In genomic region chr15:40029979-40030893, GRCh38 we compare ENCODE assay signal across 8 cellular contexts. TPM values are rescaled to one million over a fixed set of nuclear protein-coding genes. Genes with fewer than 3 reads are reported as not detected.
A peak's percentile ranks its signal among the peaks of the same experiment; 100 is the strongest.
DNase-seq lines count a peak whose midpoint lies in the region; ATAC-seq and TF ChIP-seq lines count a peak whose summit lies in the region.

No MANE protein-coding gene starts in this region.

- H3K36me3 ChIP-seq in GM06990 (ENCODE audit: control insufficient read depth, insufficient read depth, low read length) (peaks cover 11% of the 10 kb centered on the region), trophoblast cell (ENCODE audit: control insufficient read depth in 1 of 2, insufficient read depth in 2 of 2, low read length in 2 of 2) (peaks cover 15 to 42% of the 10 kb centered on the region in 2 experiments)

- H4K8ac ChIP-seq in trophoblast cell (ENCODE audit: low read depth, low read length), result no peak overlapping the region

- no peak overlapping the region for H3K27ac ChIP-seq in trophoblast cell (ENCODE audit: low read depth, low read length)

- H3K79me1 ChIP-seq in trophoblast cell (ENCODE audit: low read length), result no peaks in the 10 kb centered on the region

- no peak overlapping the region for H3K23ac ChIP-seq in trophoblast cell (ENCODE audit: low read length)

- H3K9me3 ChIP-seq in trophoblast cell (ENCODE audit: insufficient read depth, low read depth, low read length), result no peaks in the 10 kb centered on the region

- H3K27me3 ChIP-seq in GM06990 (replicated peaks; ENCODE audit: control insufficient read depth, insufficient read depth, low read length) (no peaks in the 10 kb centered on the region), trophoblast cell (ENCODE audit: insufficient read depth, low read length) (no peaks in the 10 kb centered on the region)

- no peak for ATAC-seq in GM19452 (IDR thresholded peaks at IDR 0.05; ENCODE audit: unreplicated experiment)

- peak overlapping the region; percentile 9 for H3K9ac ChIP-seq in trophoblast cell (ENCODE audit: low read length)

- no peak overlapping the region for H3K4ac ChIP-seq in trophoblast cell (ENCODE audit: low read depth, low read length)

- no peak overlapping the region for H2AK5ac ChIP-seq in trophoblast cell (ENCODE audit: low read length)

- DNase-seq in GM06990 (ENCODE audit: extremely low read depth, insufficient read length) (no peak), NAMALWA (ENCODE audit: low spot score) (peak; percentile 34), epithelial cell of proximal tubule (ENCODE audit: low read depth) (no peak), trophoblast cell (peak in 1 of 2 donors; percentile 73), 8988T (no peak), NCI-H1092 (lab: John Stamatoyannopoulos, UW) (no peak), activated gamma-delta T cell (lab: John Stamatoyannopoulos, UW) (no peak)

- H4K12ac ChIP-seq in trophoblast cell (ENCODE audit: low read depth, low read length), result no peak overlapping the region

- H3K4me3 ChIP-seq in GM06990 (replicated peaks; ENCODE audit: low read depth, low read length) (no peak overlapping the region), epithelial cell of proximal tubule (ENCODE audit: low read depth, low read length) (no peak overlapping the region), trophoblast cell (ENCODE audit: low read depth, low read length) (no peak overlapping the region)

- no peaks in the 10 kb centered on the region for H3K4me1 ChIP-seq in trophoblast cell (ENCODE audit: control insufficient read depth in 1 of 2, insufficient read depth in 2 of 2, low read length in 2 of 2)

- no peak overlapping the region for H3K14ac ChIP-seq in trophoblast cell (ENCODE audit: low read length)

- no peak overlapping the region for H3K18ac ChIP-seq in trophoblast cell (ENCODE audit: low read length)

- H3K4me2 ChIP-seq in trophoblast cell (ENCODE audit: low read length), result no peak overlapping the region

- no peak overlapping the region for H2AFZ ChIP-seq in trophoblast cell (ENCODE audit: insufficient read depth, low read length, poor library complexity)

- no peaks in the 10 kb centered on the region for H3K79me2 ChIP-seq in trophoblast cell (ENCODE audit: control insufficient read depth, insufficient read depth, low read length, poor library complexity)

- H4K91ac ChIP-seq in trophoblast cell (ENCODE audit: low read depth, low read length), result no peak overlapping the region

- H2BK12ac ChIP-seq in trophoblast cell (ENCODE audit: low read length), result no peak overlapping the region

- TF ChIP-seq CTCF in GM06990 (IDR thresholded peaks at IDR 0.05; ENCODE audit: insufficient read depth, low read length, poor library complexity, severe bottlenecking) (peak; percentile 74), epithelial cell of proximal tubule (conservative IDR thresholded peaks at IDR 0.05; ENCODE audit: low read depth, low read length) (peak; percentile 86)

- H2BK5ac ChIP-seq in trophoblast cell (ENCODE audit: low read depth, low read length, poor library complexity), result no peak overlapping the region

- H2BK120ac ChIP-seq in trophoblast cell (ENCODE audit: insufficient read depth, low read length, poor library complexity), result no peak overlapping the region

- WGBS in trophoblast cell (ENCODE audit: extremely low coverage, insufficient coverage, insufficient read length), result no CpG with 5 or more reads among the region's 7 CpGs

RNA-seq across cellular contexts. Expression of gene SRP14, which starts 8.7 kb away (rescaled TPM):
- 277 and 402 TPM in 2 replicates for total RNA-seq in epithelial cell of proximal tubule
- polyA plus RNA-seq in trophoblast cell (2013), result 497 and 515 TPM in 2 replicates
